In genomic region chr4:68375667-68376559, GRCh38 we compare ENCODE assay signal across 8 cellular contexts. TPM values are rescaled to one million over a fixed set of nuclear protein-coding genes. Genes with fewer than 3 reads are reported as not detected.
DNase-seq lines count a peak whose midpoint lies in the region; ATAC-seq, FAIRE-seq and TF ChIP-seq lines count a peak whose summit lies in the region.

No MANE protein-coding gene starts in this region.

- no peak for TF ChIP-seq POLR2A in gastroesophageal sphincter (IDR thresholded peaks at IDR 0.05)

- DNase-seq in ELR (ENCODE audit: low read depth) (peak; percentile 78), HUDEP-2 (lab: John Stamatoyannopoulos, UW; ENCODE audit: unreplicated experiment in 76 of 76) (peak in 61 of 76 experiments; percentile 2 to 70 (median 27)), RWPE2 (ENCODE audit: low spot score) (no peak), pancreas (peak; percentile 25 to 69 (median 40))
- peak; percentile 20 for DNase-seq in activated naive CD4-positive, alpha-beta T cell treated with anti-CD3 and anti-CD28 coated beads, Interleukin-2, amount 50 U/mL, for 16 hours

- intact Hi-C loops in pancreas (cut with DNase I), result loop anchor here in 2 of 3 donors (5.0 to 10.0 kb wide), 2 partner anchors 101 to 104 kb away; no protein-coding TSS in a partner anchor

- H3K27me3 ChIP-seq in RWPE2 (ENCODE audit: insufficient read depth, poor library complexity, severe bottlenecking) (no peaks in the 10 kb centered on the region), gastroesophageal sphincter (peaks cover 38% of the 10 kb centered on the region), pancreas (no peaks in the 10 kb centered on the region)

- no peak for TF ChIP-seq EP300 in gastroesophageal sphincter (IDR thresholded peaks at IDR 0.05)

- H3K36me3 ChIP-seq in RWPE2 (ENCODE audit: low read depth) (no peaks in the 10 kb centered on the region), gastroesophageal sphincter (no peaks in the 10 kb centered on the region), pancreas (no peaks in the 10 kb centered on the region)

- ATAC-seq in GM21528 (IDR thresholded peaks at IDR 0.05; ENCODE audit: low FRiP score, unreplicated experiment) (peak; percentile 85), RWPE2 (ENCODE audit: low read depth) (peak; percentile 89), gastroesophageal sphincter (peak; percentile 38), pancreas (peak; percentile 79 to 96 (median 93)), HG02970 (IDR thresholded peaks at IDR 0.05; ENCODE audit: low FRiP score, unreplicated experiment) (no peak)

- WGBS in gastroesophageal sphincter (ENCODE audit: low coverage in 1 of 2), 2 donors, result 7 to 16% methylated on average over 11 to 16 of the region's 19 CpGs
- 9% methylated on average over 19 of the region's 19 CpGs for WGBS in pancreas, 2 donors

- no peaks in the 10 kb centered on the region for H3K9me3 ChIP-seq in RWPE2 (ENCODE audit: severe bottlenecking)
- H3K9me3 ChIP-seq in gastroesophageal sphincter, result no peaks in the 10 kb centered on the region
- no peaks in the 10 kb centered on the region for H3K9me3 ChIP-seq in pancreas

- H3K27ac ChIP-seq in RWPE2 (ENCODE audit: poor library complexity, severe bottlenecking), result peak overlapping the region; percentile 18
- no peak overlapping the region for H3K27ac ChIP-seq in gastroesophageal sphincter
- no peak overlapping the region for H3K27ac ChIP-seq in pancreas

- H3K4me1 ChIP-seq in RWPE2 (ENCODE audit: insufficient read depth, poor library complexity, severe bottlenecking), result peaks cover 19% of the 10 kb centered on the region
- H3K4me1 ChIP-seq in gastroesophageal sphincter, result peaks cover 0 to 12% (median 0%) of the 10 kb centered on the region in 3 donors
- no peaks in the 10 kb centered on the region for H3K4me1 ChIP-seq in pancreas

- H3K4me3 ChIP-seq in RWPE2 (ENCODE audit: severe bottlenecking), result peak overlapping the region; percentile 16
- no peak overlapping the region for H3K4me3 ChIP-seq in gastroesophageal sphincter
- peak overlapping the region in 2 of 4 donors; percentile 24 to 35 for H3K4me3 ChIP-seq in pancreas

- TF ChIP-seq CTCF in RWPE2 (IDR thresholded peaks at IDR 0.05; ENCODE audit: poor library complexity, severe bottlenecking), result peak; percentile 95
- TF ChIP-seq CTCF in gastroesophageal sphincter (IDR thresholded peaks at IDR 0.05), result peak; percentile 71 to 83 (median 75)
- TF ChIP-seq CTCF in pancreas (IDR thresholded peaks at IDR 0.05), result peak; percentile 63 to 78 (median 74)

- no peak for FAIRE-seq in pancreas (lab: Jason Lieb, UNC)

RNA-seq across cellular contexts. Expression of gene YTHDC1, which starts 26.0 kb away (rescaled TPM):
- total RNA-seq in gastroesophageal sphincter (100 to 1,000 TPM in 1 of 4 donors, 10 to 100 TPM in 3; 67.9 to 497 (median 78.3) TPM), pancreas (10 to 100 TPM; 31.5 to 58.8 (median 37.9) TPM)
- 10 to 100 TPM; 31.1 to 43.5 TPM for polyA plus RNA-seq in pancreas
